In genomic region chr19:1406818-1407661, GRCh38 we compare ENCODE assay signal across 1 cellular context.
TF ChIP-seq lines count a peak whose summit lies in the region.

Gene DAZAP1, plus strand, starts transcription at chr19:1407586. Its CDS starts 188 bp downstream, at chr19:1407774.

TF ChIP-seq in HepG2, 621 proteins besides CTCF, POLR2A, EP300 and RAD21 (continued from another document and continues in another):
- TF ChIP-seq SKIL (CRISPR knock-in tag; IDR thresholded peaks at IDR 0.05; ENCODE audit: borderline replicate concordance) (no peak), ZNF142 (CRISPR knock-in tag; IDR thresholded peaks at IDR 0.05) (0 out of 2 replicates have a peak, but pooled peaks have one; percentile 26), RBFOX2 (IDR thresholded peaks at IDR 0.05; ENCODE audit: low read depth, low read length) (peak; percentile 86), GABPA (IDR thresholded peaks at IDR 0.05; ENCODE audit: low read depth, low read length) (no peak), GABPA (CRISPR knock-in tag; IDR thresholded peaks at IDR 0.05; ENCODE audit: low read depth) (peak; percentile 59), ZBTB34 (CRISPR knock-in tag; IDR thresholded peaks at IDR 0.05) (no peak), TAF1 (CRISPR knock-in tag; IDR thresholded peaks at IDR 0.05) (no peak; the same call in 1 of the 2 replicates), ZC3H13 (CRISPR knock-in tag; IDR thresholded peaks at IDR 0.05) (0 out of 2 replicates have a peak, but pooled peaks have one; percentile 30), HIC2 (CRISPR knock-in tag; IDR thresholded peaks at IDR 0.05; ENCODE audit: low read depth) (0 out of 2 replicates have a peak, but pooled peaks have one; percentile 8), ZNF292 (CRISPR knock-in tag; IDR thresholded peaks at IDR 0.05; ENCODE audit: borderline replicate concordance, low read depth) (no peak), SP4 (CRISPR knock-in tag; IDR thresholded peaks at IDR 0.05) (peak; percentile 99), ZNF484 (CRISPR knock-in tag; IDR thresholded peaks at IDR 0.05; ENCODE audit: borderline replicate concordance, low read depth) (no peak), ZNF24 (IDR thresholded peaks at IDR 0.05) (0 out of 2 replicates have a peak, but pooled peaks have one; percentile 24), ZFAT (CRISPR knock-in tag; conservative IDR thresholded peaks at IDR 0.05) (no peak), ZNF281 (CRISPR knock-in tag; IDR thresholded peaks at IDR 0.05; ENCODE audit: borderline replicate concordance) (no peak), PRDM15 (CRISPR knock-in tag; IDR thresholded peaks at IDR 0.05) (no peak), ZSCAN25 (CRISPR knock-in tag; IDR thresholded peaks at IDR 0.05) (0 out of 2 replicates have a peak, but pooled peaks have one; percentile 13), SYNCRIP (IDR thresholded peaks at IDR 0.05; ENCODE audit: insufficient read depth, low read depth, low read length) (no peak), MAZ (IDR thresholded peaks at IDR 0.05; ENCODE audit: borderline replicate concordance, low read depth, low read length) (peak; percentile 63), MAZ (CRISPR knock-in tag; IDR thresholded peaks at IDR 0.05; ENCODE audit: low read depth) (0 out of 2 replicates have a peak, but pooled peaks have one; percentile 28), ZNF772 (CRISPR knock-in tag; IDR thresholded peaks at IDR 0.05) (no peak), ZNF138 (CRISPR knock-in tag; IDR thresholded peaks at IDR 0.05; ENCODE audit: low read depth) (no peak), PHF21A (CRISPR knock-in tag; IDR thresholded peaks at IDR 0.05) (peak; percentile 47), ZNF234 (CRISPR knock-in tag; conservative IDR thresholded peaks at IDR 0.05) (no peak), BCL6 (CRISPR knock-in tag; IDR thresholded peaks at IDR 0.05) (no peak), MYC (CRISPR knock-in tag; IDR thresholded peaks at IDR 0.05; ENCODE audit: borderline replicate concordance) (peak; percentile 98), IKZF4 (CRISPR knock-in tag; IDR thresholded peaks at IDR 0.05; ENCODE audit: borderline replicate concordance, low read depth, not compliant biosample characterization) (peak; percentile 22), ATF1 (CRISPR knock-in tag; IDR thresholded peaks at IDR 0.05) (no peak), SAP130 (CRISPR knock-in tag; IDR thresholded peaks at IDR 0.05; ENCODE audit: low read depth) (peak; percentile 80), ZNF296 (CRISPR knock-in tag; conservative IDR thresholded peaks at IDR 0.05) (no peak), ZNF629 (CRISPR knock-in tag; conservative IDR thresholded peaks at IDR 0.05) (no peak; the same call in 1 of the 2 replicates), RORA (CRISPR knock-in tag; IDR thresholded peaks at IDR 0.05) (no peak), ZNF446 (CRISPR knock-in tag; IDR thresholded peaks at IDR 0.05) (no peak), TBX2 (CRISPR knock-in tag; IDR thresholded peaks at IDR 0.05; ENCODE audit: borderline replicate concordance) (peak; percentile 27; the same call in 1 of the 2 replicates), CBX2 (IDR thresholded peaks at IDR 0.05; ENCODE audit: low read depth, low read length) (no peak), CBX2 (CRISPR knock-in tag; IDR thresholded peaks at IDR 0.05; ENCODE audit: low read depth) (no peak), NR3C1 (CRISPR knock-in tag; IDR thresholded peaks at IDR 0.05) (no peak), NR2F6 (IDR thresholded peaks at IDR 0.05) (no peak), NR2F6 (CRISPR knock-in tag; IDR thresholded peaks at IDR 0.05) (no peak; the same call in 1 of the 2 replicates), PAXIP1 (CRISPR knock-in tag; conservative IDR thresholded peaks at IDR 0.05) (no peak; the same call in 1 of the 2 replicates)
